2 cellular contexts compared by ENCODE assay signal in the genomic region with DNA sequence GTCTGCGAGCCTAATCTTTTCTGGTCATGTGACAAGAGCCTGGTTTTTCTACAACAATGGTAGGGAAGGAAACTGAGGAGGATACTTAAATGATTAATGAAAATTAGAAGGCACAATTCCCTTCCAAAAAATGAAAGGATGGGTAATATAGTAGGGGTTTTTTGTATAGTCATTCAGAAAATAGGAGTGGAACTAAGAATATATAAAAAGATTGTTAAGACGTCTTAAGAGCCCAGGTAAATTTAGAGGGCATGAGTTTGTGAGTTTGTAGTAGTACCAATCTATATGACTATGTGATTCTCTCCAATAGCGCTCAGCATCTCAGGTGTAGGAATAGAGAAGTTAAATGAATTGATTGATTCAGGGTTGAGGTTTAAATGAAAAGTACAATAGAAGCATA.
TF ChIP-seq lines count a peak whose summit lies in the region.

No MANE protein-coding gene starts in this region.

TF ChIP-seq in GM12878, 131 proteins besides CTCF, POLR2A, EP300 and RAD21:
- TF ChIP-seq BMI1 (IDR thresholded peaks at IDR 0.05; ENCODE audit: borderline replicate concordance) (no peak), SP1 (IDR thresholded peaks at IDR 0.05; ENCODE audit: low read depth, low read length) (no peak), JUNB (IDR thresholded peaks at IDR 0.05) (peak; percentile 51), TBL1XR1 (IDR thresholded peaks at IDR 0.05; ENCODE audit: low read depth, low read length) (no peak)
- TF ChIP-seq, protein P1, sequence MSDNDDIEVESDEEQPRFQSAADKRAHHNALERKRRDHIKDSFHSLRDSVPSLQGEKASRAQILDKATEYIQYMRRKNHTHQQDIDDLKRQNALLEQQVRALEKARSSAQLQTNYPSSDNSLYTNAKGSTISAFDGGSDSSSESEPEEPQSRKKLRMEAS (IDR thresholded peaks at IDR 0.05; ENCODE audit: low read depth, low read length): no peak

TF ChIP-seq in K562, 482 proteins besides CTCF, POLR2A, EP300 and RAD21:
- TF ChIP-seq BACH1 (tag; IDR thresholded peaks at IDR 0.05): no peak
- TF ChIP-seq, protein P2, sequence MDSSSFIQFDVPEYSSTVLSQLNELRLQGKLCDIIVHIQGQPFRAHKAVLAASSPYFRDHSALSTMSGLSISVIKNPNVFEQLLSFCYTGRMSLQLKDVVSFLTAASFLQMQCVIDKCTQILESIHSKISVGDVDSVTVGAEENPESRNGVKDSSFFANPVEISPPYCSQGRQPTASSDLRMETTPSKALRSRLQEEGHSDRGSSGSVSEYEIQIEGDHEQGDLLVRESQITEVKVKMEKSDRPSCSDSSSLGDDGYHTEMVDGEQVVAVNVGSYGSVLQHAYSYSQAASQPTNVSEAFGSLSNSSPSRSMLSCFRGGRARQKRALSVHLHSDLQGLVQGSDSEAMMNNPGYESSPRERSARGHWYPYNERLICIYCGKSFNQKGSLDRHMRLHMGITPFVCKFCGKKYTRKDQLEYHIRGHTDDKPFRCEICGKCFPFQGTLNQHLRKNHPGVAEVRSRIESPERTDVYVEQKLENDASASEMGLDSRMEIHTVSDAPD (CRISPR knock-in tag; IDR thresholded peaks at IDR 0.05): no peak
- TF ChIP-seq KLF16 (IDR thresholded peaks at IDR 0.05): no peak
- TF ChIP-seq, protein P3, sequence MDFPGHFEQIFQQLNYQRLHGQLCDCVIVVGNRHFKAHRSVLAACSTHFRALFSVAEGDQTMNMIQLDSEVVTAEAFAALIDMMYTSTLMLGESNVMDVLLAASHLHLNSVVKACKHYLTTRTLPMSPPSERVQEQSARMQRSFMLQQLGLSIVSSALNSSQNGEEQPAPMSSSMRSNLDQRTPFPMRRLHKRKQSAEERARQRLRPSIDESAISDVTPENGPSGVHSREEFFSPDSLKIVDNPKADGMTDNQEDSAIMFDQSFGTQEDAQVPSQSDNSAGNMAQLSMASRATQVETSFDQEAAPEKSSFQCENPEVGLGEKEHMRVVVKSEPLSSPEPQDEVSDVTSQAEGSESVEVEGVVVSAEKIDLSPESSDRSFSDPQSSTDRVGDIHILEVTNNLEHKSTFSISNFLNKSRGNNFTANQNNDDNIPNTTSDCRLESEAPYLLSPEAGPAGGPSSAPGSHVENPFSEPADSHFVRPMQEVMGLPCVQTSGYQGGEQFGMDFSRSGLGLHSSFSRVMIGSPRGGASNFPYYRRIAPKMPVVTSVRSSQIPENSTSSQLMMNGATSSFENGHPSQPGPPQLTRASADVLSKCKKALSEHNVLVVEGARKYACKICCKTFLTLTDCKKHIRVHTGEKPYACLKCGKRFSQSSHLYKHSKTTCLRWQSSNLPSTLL (IDR thresholded peaks at IDR 0.05): no peak
- no peak for TF ChIP-seq BDP1 (IDR thresholded peaks at IDR 0.05; ENCODE audit: insufficient read depth, insufficient read length)
- TF ChIP-seq POLR2B (IDR thresholded peaks at IDR 0.05; ENCODE audit: low read depth, partially characterized antibody): no peak
- no peak for TF ChIP-seq NEUROD1 (IDR thresholded peaks at IDR 0.05; ENCODE audit: borderline replicate concordance, low read depth, low read length, partially characterized antibody)
- TF ChIP-seq, protein P4, sequence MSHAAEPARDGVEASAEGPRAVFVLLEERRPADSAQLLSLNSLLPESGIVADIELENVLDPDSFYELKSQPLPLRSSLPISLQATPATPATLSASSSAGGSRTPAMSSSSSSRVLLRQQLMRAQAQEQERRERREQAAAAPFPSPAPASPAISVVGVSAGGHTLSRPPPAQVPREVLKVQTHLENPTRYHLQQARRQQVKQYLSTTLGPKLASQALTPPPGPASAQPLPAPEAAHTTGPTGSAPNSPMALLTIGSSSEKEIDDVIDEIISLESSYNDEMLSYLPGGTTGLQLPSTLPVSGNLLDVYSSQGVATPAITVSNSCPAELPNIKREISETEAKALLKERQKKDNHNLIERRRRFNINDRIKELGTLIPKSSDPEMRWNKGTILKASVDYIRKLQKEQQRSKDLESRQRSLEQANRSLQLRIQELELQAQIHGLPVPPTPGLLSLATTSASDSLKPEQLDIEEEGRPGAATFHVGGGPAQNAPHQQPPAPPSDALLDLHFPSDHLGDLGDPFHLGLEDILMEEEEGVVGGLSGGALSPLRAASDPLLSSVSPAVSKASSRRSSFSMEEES (CRISPR knock-in tag; IDR thresholded peaks at IDR 0.05): peak; percentile 26; the same call in 1 of the 2 replicates
